ENCODE assay signal across 12 cellular contexts in the genomic region with DNA sequence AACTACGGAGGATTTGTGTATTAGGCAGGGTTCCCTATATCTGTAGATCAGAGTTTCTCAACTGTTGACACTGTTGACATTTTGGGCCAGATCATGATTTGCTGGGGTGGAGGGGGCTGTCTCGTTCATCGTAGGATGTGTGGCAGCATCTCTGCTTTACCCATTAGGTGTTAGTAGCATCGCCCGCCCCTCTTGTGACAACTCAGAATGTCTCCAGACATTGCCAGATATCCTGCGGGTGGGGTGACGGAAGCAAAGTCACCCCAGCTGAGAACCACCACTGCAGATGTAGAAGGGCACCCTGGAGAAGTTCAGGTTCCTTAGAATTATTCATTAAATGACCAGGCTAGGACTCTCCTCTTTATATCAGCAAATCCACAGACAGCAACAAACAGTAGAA.
DNase-seq lines count a peak whose midpoint lies in the region; ATAC-seq and TF ChIP-seq lines count a peak whose summit lies in the region.
"Had no signal": no experiment of that assay in that cellular context is flagged by ENCODE, and none has a peak within 500 bp of the region (broad histone marks: within the 10 kb centered on the region; RNA-seq: fewer than 3 reads in every experiment).

No MANE protein-coding gene starts in this region.

- TF ChIP-seq CTCF in tibial artery (IDR thresholded peaks at IDR 0.05), result no peak

- H3K4me3 Mint-ChIP-seq in T-helper 2 cell treated with Interferon-gamma antibody and Interleukin-4, amounts not matched to agents 5 μg/mL and 100 μg/mL, for 36 hours, result no peak overlapping the region
- no peak overlapping the region for H3K4me3 Mint-ChIP-seq in naive B cell

- H3K27ac ChIP-seq in epithelial cell of prostate (peak overlapping the region; percentile 100), tibial artery (peak overlapping the region; percentile 32 to 50)

- H3K9me3 Mint-ChIP-seq in T-helper 2 cell treated with Interferon-gamma antibody and Interleukin-4, amounts not matched to agents 5 μg/mL and 100 μg/mL, for 36 hours, result no peaks in the 10 kb centered on the region
- H3K9me3 Mint-ChIP-seq in naive B cell, result no peaks in the 10 kb centered on the region

- ATAC-seq in naive B cell (ENCODE audit: low read depth in 2 of 2) (no peak), GM18909 (IDR thresholded peaks at IDR 0.05; ENCODE audit: poor library complexity, unreplicated experiment) (no peak), GM21723 (IDR thresholded peaks at IDR 0.05; ENCODE audit: unreplicated experiment) (no peak), sciatic nerve (no peak)

- H3K27me3 ChIP-seq in tibial artery, result no peaks in the 10 kb centered on the region

- H3K27ac Mint-ChIP-seq in T-helper 2 cell treated with Interferon-gamma antibody and Interleukin-4, amounts not matched to agents 5 μg/mL and 100 μg/mL, for 36 hours, result peak overlapping the region; percentile 12
- H3K27ac Mint-ChIP-seq in naive B cell, result peak overlapping the region in 4 of 6 donors; percentile 16 to 84 (median 66)

- H3K36me3 ChIP-seq in tibial artery, result peaks cover 0 to 25% (median 23%) of the 10 kb centered on the region in 3 donors

- intact Hi-C loops in tibial artery (cut with DNase I; ENCODE audit: low total_unique reads), result no loop called here
- intact Hi-C loops in sciatic nerve (cut with DNase I), result no loop called here

- peaks cover 0 to 21% (median 6%) of the 10 kb centered on the region in 4 donors for H3K4me1 ChIP-seq in tibial artery

- H3K27me3 Mint-ChIP-seq in T-helper 2 cell treated with Interferon-gamma antibody and Interleukin-4, amounts not matched to agents 5 μg/mL and 100 μg/mL, for 36 hours (ENCODE audit: low read depth), result no peaks in the 10 kb centered on the region
- H3K27me3 Mint-ChIP-seq in naive B cell, result no peaks in the 10 kb centered on the region

- DNase-seq in T-helper 2 cell treated with Interferon-gamma antibody and Interleukin-4, amounts not matched to agents 5 μg/mL and 100 μg/mL, for 36 hours (ENCODE audit: low spot score), result no peak
- DNase-seq in T-helper 2 cell, result no peak
- no peak for DNase-seq in epithelial cell of prostate (ENCODE audit: low read depth, low spot score)
- DNase-seq in naive B cell, result no peak
- DNase-seq in tibial artery, result no peak
- no peak for DNase-seq in sciatic nerve (ENCODE audit: low spot score)
- DNase-seq: 8988T; activated T-cell treated with anti-CD3 and anti-CD28 coated beads, Interleukin-2, amount 50 U/mL, for 1 hour; Karpas-422; NK-92 treated with Interleukin-12 subunit alpha and Interleukin-12 subunit beta, amount 100 ng/mL, for 24 hours had no signal

- no peaks in the 10 kb centered on the region for H3K9me3 ChIP-seq in tibial artery

- H3K4me3 ChIP-seq in tibial artery, result no peak overlapping the region

- peaks cover 65% of the 10 kb centered on the region for H3K36me3 Mint-ChIP-seq in T-helper 2 cell treated with Interferon-gamma antibody and Interleukin-4, amounts not matched to agents 5 μg/mL and 100 μg/mL, for 36 hours (ENCODE audit: low read depth)
- peaks cover 15 to 30% of the 10 kb centered on the region in 2 donors for H3K36me3 Mint-ChIP-seq in naive B cell

- no peaks in the 10 kb centered on the region for H3K4me1 Mint-ChIP-seq in T-helper 2 cell treated with Interferon-gamma antibody and Interleukin-4, amounts not matched to agents 5 μg/mL and 100 μg/mL, for 36 hours (ENCODE audit: low read depth)
- no peaks in the 10 kb centered on the region for H3K4me1 Mint-ChIP-seq in naive B cell
